In the genomic region with DNA sequence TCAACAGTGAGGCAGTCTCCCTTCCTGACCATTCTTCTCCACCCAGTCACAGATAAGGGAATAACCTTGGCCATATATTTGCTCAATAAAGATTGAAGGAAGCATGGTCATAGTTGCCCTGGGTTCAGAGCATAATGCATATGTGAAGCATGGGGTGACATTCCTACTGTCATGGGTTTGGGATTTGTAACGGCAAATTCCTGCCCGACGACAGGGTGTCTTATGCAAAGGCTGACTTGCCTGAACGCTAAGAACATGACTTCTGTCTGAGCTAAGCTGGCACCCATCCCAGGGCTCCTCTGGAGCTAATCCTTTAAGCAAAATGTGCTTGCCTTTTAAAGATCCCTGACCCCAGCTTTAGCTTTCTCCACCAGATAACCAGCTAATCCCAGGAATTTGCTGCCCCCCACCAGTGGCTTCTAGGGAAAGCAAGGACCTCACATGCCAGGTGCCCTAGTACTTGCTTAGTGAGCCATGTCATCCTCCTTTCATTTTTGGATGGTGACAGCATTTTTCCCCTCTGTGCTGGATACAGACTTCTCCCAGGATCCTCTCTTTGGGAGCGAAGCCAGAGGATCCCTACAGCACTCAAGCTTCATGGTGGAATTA, we compare ENCODE assay signal across 8 cellular contexts. TPM values are rescaled to one million over a fixed set of nuclear protein-coding genes. Genes with fewer than 3 reads are reported as not detected.
A peak's percentile ranks its signal among the peaks of the same experiment; 100 is the strongest.
DNase-seq lines count a peak whose midpoint lies in the region; ATAC-seq, FAIRE-seq and TF ChIP-seq lines count a peak whose summit lies in the region.

No MANE protein-coding gene starts in this region.

- H3K4me3 ChIP-seq in CD8-positive, alpha-beta memory T cell (ENCODE audit: low read length), result no peak overlapping the region
- no peak overlapping the region for H3K4me3 ChIP-seq in esophagus muscularis mucosa
- H3K4me3 ChIP-seq in small intestine (ENCODE audit: low read depth in 1 of 2, low read length in 2 of 2), result no peak overlapping the region

- POLR2A ChIA-PET in CD8-positive, alpha-beta memory T cell (lab: Charles Lee), result interaction anchor here (0.6 kb wide), 1 partner anchor 370 kb away, joined by 4 read pairs; no protein-coding TSS in a partner anchor
- POLR2A ChIA-PET in RWPE1 (lab: Yijun Ruan, JAX; ENCODE audit: low non-redundant PET), result interaction anchor here (0.5 to 1.2 kb wide), 2 partner anchors 10 to 12 kb away, joined by 3 to 6 read pairs; partner anchors contain the start of genes PRMT7 and SLC7A6OS

- CTCF ChIA-PET in CD8-positive, alpha-beta memory T cell (lab: Charles Lee), result interaction anchor here (1.1 to 2.1 kb wide), 3 partner anchors 30 to 35 kb away, joined by 5 to 9 read pairs (median 9); partner anchors contain the start of gene SLC7A6
- CTCF ChIA-PET in RWPE1 (lab: Yijun Ruan, JAX), result interaction anchor here (1.2 to 1.8 kb wide), 2 partner anchors 30 to 35 kb away, joined by 3 to 8 read pairs; partner anchors contain the start of gene SLC7A6

- intact Hi-C loops in esophagus muscularis mucosa (cut with DNase I), result no loop called here

- no peaks in the 10 kb centered on the region for H3K27me3 Mint-ChIP-seq in CD8-positive, alpha-beta memory T cell

- no peak for TF ChIP-seq EP300 in esophagus muscularis mucosa (IDR thresholded peaks at IDR 0.05)

- peak overlapping the region; percentile 0 to 87 (median 29) for H3K27ac Mint-ChIP-seq in CD8-positive, alpha-beta memory T cell

- H3K36me3 ChIP-seq in CD8-positive, alpha-beta memory T cell (ENCODE audit: insufficient read depth, low read length), result peaks cover 76% of the 10 kb centered on the region
- H3K36me3 ChIP-seq in esophagus muscularis mucosa, result peaks cover 34 to 100% (median 92%) of the 10 kb centered on the region in 4 donors
- peaks cover 12 to 37% of the 10 kb centered on the region in 2 donors for H3K36me3 ChIP-seq in small intestine (ENCODE audit: control insufficient read depth in 2 of 2, insufficient read depth in 2 of 2, low read length in 2 of 2)

- FAIRE-seq in small intestine (lab: Jason Lieb, UNC), result no peak

- no peaks in the 10 kb centered on the region for H3K4me1 ChIP-seq in CD8-positive, alpha-beta memory T cell (ENCODE audit: insufficient read depth, low read length)
- peaks cover 30 to 53% (median 33%) of the 10 kb centered on the region in 4 donors for H3K4me1 ChIP-seq in esophagus muscularis mucosa
- no peaks in the 10 kb centered on the region for H3K4me1 ChIP-seq in small intestine (ENCODE audit: control insufficient read depth in 2 of 2, insufficient read depth in 1 of 2, low read depth in 1 of 2, low read length in 1 of 2)

- no peak for DNase-seq in CD8-positive, alpha-beta memory T cell
- DNase-seq in RWPE1 (ENCODE audit: low spot score), result peak; percentile 45
- no peak for DNase-seq in esophagus muscularis mucosa (ENCODE audit: extremely low spot score)
- DNase-seq in non-pigmented ciliary epithelial cell (ENCODE audit: low read depth), result peak; percentile 61
- no peak for DNase-seq in small intestine
- no peak for DNase-seq in NOMO-1 treated with DMSO at 0.1 percent for 48 hours (lab: John Stamatoyannopoulos, UW; ENCODE audit: unreplicated experiment)

- H3K27me3 ChIP-seq in CD8-positive, alpha-beta memory T cell (ENCODE audit: insufficient read depth, low read length, poor library complexity, severe bottlenecking), result no peaks in the 10 kb centered on the region
- no peaks in the 10 kb centered on the region for H3K27me3 ChIP-seq in esophagus muscularis mucosa
- no peaks in the 10 kb centered on the region for H3K27me3 ChIP-seq in small intestine (ENCODE audit: control insufficient read depth in 2 of 2, insufficient read depth in 2 of 2, low read length in 2 of 2)

- WGBS in esophagus muscularis mucosa, result 43% methylated on average over 5 of the region's 5 CpGs
- WGBS in small intestine, 3 donors, result 68 to 82% (median 74%) methylated on average over 5 of the region's 5 CpGs

- TF ChIP-seq POLR2A in esophagus muscularis mucosa (IDR thresholded peaks at IDR 0.05; ENCODE audit: low read depth), result no peak

- peaks cover 4 to 96% (median 23%) of the 10 kb centered on the region in 3 donors for H3K36me3 Mint-ChIP-seq in CD8-positive, alpha-beta memory T cell

- ATAC-seq in HG02678 (IDR thresholded peaks at IDR 0.05; ENCODE audit: unreplicated experiment) (no peak), HG03280 (IDR thresholded peaks at IDR 0.05; ENCODE audit: unreplicated experiment) (no peak)

- H3K9me3 Mint-ChIP-seq in CD8-positive, alpha-beta memory T cell, result no peaks in the 10 kb centered on the region

- TF ChIP-seq CTCF in RWPE1 (conservative IDR thresholded peaks at IDR 0.05; ENCODE audit: low read depth) (no peak), esophagus muscularis mucosa (IDR thresholded peaks at IDR 0.05) (no peak)

- H3K27ac ChIP-seq in CD8-positive, alpha-beta memory T cell (ENCODE audit: low read depth, low read length), result no peak overlapping the region
- H3K27ac ChIP-seq in RWPE1 (peak overlapping the region; percentile 92), esophagus muscularis mucosa (replicated peaks in 1 of 4) (peak overlapping the region; percentile 65 to 73 (median 68)), small intestine (ENCODE audit: low read depth in 1 of 2, low read length in 1 of 2) (no peak overlapping the region)

- peaks cover 6 to 37% (median 11%) of the 10 kb centered on the region in 3 donors for H3K4me1 Mint-ChIP-seq in CD8-positive, alpha-beta memory T cell

- no peaks in the 10 kb centered on the region for H3K9me3 ChIP-seq in CD8-positive, alpha-beta memory T cell (ENCODE audit: low read length)
- H3K9me3 ChIP-seq in esophagus muscularis mucosa, result no peaks in the 10 kb centered on the region
- H3K9me3 ChIP-seq in small intestine (ENCODE audit: control insufficient read depth, low read depth), result no peaks in the 10 kb centered on the region

- H3K4me3 Mint-ChIP-seq in CD8-positive, alpha-beta memory T cell, result no peak overlapping the region

RNA-seq across cellular contexts. Expression of gene SLC7A6OS, which starts 11.7 kb away (rescaled TPM):
- total RNA-seq in CD8-positive, alpha-beta memory T cell, result 10 to 100 TPM; 21.8 to 25.5 TPM
- polyA plus RNA-seq in CD8-positive, alpha-beta memory T cell, result 28.2 TPM
- 10 to 100 TPM in 2 of 4 donors, 1 to 10 TPM in 2; 8.7 to 15.7 (median 11.5) TPM for total RNA-seq in esophagus muscularis mucosa
- polyA plus RNA-seq in small intestine, result 1 to 10 TPM; 3.8 to 6.6 (median 5.1) TPM

RNA-seq across cellular contexts. Expression of gene PRMT7, which starts 11.8 kb away (rescaled TPM):
- 10 to 100 TPM; 61.1 to 67.5 TPM for total RNA-seq in CD8-positive, alpha-beta memory T cell
- polyA plus RNA-seq in CD8-positive, alpha-beta memory T cell, result 41.8 TPM
- total RNA-seq in esophagus muscularis mucosa, result 10 to 100 TPM; 20.0 to 31.1 (median 26.8) TPM
- polyA plus RNA-seq in small intestine, result 10 to 100 TPM; 13.6 to 26.7 (median 13.8) TPM

RNA-seq across cellular contexts. Expression of gene SLC7A6, which starts 34.7 kb away (rescaled TPM):
- total RNA-seq in CD8-positive, alpha-beta memory T cell, result 10 to 100 TPM; 91.2 to 94.9 TPM
- 18.7 TPM for polyA plus RNA-seq in CD8-positive, alpha-beta memory T cell
- total RNA-seq in esophagus muscularis mucosa, result 10 to 100 TPM; 18.9 to 37.1 (median 27.3) TPM
- polyA plus RNA-seq in small intestine, result 1 to 10 TPM; 2.0 to 8.5 (median 4.9) TPM

RNA-seq across cellular contexts. Expression of gene PLA2G15, which starts 53.8 kb away (rescaled TPM):
- total RNA-seq in CD8-positive, alpha-beta memory T cell, result 1 to 10 TPM; 9.0 to 9.4 TPM
- 11.0 TPM for polyA plus RNA-seq in CD8-positive, alpha-beta memory T cell
- 10 to 100 TPM; 10.4 to 22.0 (median 15.3) TPM for total RNA-seq in esophagus muscularis mucosa
- polyA plus RNA-seq in small intestine, result 1 to 10 TPM; 5.4 to 7.4 (median 5.7) TPM

Comparison
In these comparisons a context has a peak if more than half of its experiments do, and no peak if none do; other contexts are left out.
1. DNase-seq: peak in RWPE1 (single experiment) and non-pigmented ciliary epithelial cell (single experiment); none in CD8-positive, alpha-beta memory T cell (0 of 5), esophagus muscularis mucosa (single experiment), small intestine (single experiment) and NOMO-1 treated with DMSO at 0.1 percent for 48 hours (single experiment).
2. H3K27ac ChIP-seq: peak in RWPE1 (single experiment) and esophagus muscularis mucosa (4 of 4); none in CD8-positive, alpha-beta memory T cell (single experiment) and small intestine (0 of 2).